Comparison of ENCODE assay signal across 1 cellular context in genomic region chrX:11066812-11067211, GRCh38.
TF ChIP-seq lines count a peak whose summit lies in the region.

No MANE protein-coding gene starts in this region.

TF ChIP-seq in HepG2, 621 proteins besides CTCF, POLR2A, EP300 and RAD21:
- TF ChIP-seq RFX5 (IDR thresholded peaks at IDR 0.05; ENCODE audit: low read depth, low read length) (no peak), SP1 (IDR thresholded peaks at IDR 0.05) (no peak), SP1 (CRISPR knock-in tag; IDR thresholded peaks at IDR 0.05) (no peak), ZNF660 (CRISPR knock-in tag; IDR thresholded peaks at IDR 0.05; ENCODE audit: borderline replicate concordance, low read depth) (no peak), ADNP (CRISPR knock-in tag; IDR thresholded peaks at IDR 0.05) (no peak), THAP8 (CRISPR knock-in tag; IDR thresholded peaks at IDR 0.05; ENCODE audit: borderline replicate concordance) (no peak), ZBTB4 (CRISPR knock-in tag; IDR thresholded peaks at IDR 0.05; ENCODE audit: borderline replicate concordance) (no peak), SAP130 (CRISPR knock-in tag; IDR thresholded peaks at IDR 0.05; ENCODE audit: low read depth) (no peak), CBFB (CRISPR knock-in tag; IDR thresholded peaks at IDR 0.05) (no peak), NCOA5 (CRISPR knock-in tag; IDR thresholded peaks at IDR 0.05) (no peak), ZNF235 (CRISPR knock-in tag; IDR thresholded peaks at IDR 0.05; ENCODE audit: borderline replicate concordance) (no peak), BATF2 (CRISPR knock-in tag; IDR thresholded peaks at IDR 0.05) (no peak), ZNF678 (CRISPR knock-in tag; IDR thresholded peaks at IDR 0.05) (no peak), ZEB1 (IDR thresholded peaks at IDR 0.05; ENCODE audit: insufficient replicate concordance, low read depth) (no peak), TBP (CRISPR knock-in tag; IDR thresholded peaks at IDR 0.05) (no peak), ZNF24 (IDR thresholded peaks at IDR 0.05) (no peak), DR1 (CRISPR knock-in tag; IDR thresholded peaks at IDR 0.05) (no peak), KDM6A (CRISPR knock-in tag; IDR thresholded peaks at IDR 0.05; ENCODE audit: low read depth) (no peak), ZNF446 (CRISPR knock-in tag; IDR thresholded peaks at IDR 0.05) (no peak), ETV6 (CRISPR knock-in tag; conservative IDR thresholded peaks at IDR 0.05) (no peak)
